1 cellular context compared by ENCODE assay signal in genomic region chr18:21191596-21192307, GRCh38.
TF ChIP-seq lines count a peak whose summit lies in the region.

No MANE protein-coding gene starts in this region.

TF ChIP-seq in K562, 482 proteins besides CTCF, POLR2A, EP300 and RAD21 (continued from another document):
- TF ChIP-seq, protein P1, sequence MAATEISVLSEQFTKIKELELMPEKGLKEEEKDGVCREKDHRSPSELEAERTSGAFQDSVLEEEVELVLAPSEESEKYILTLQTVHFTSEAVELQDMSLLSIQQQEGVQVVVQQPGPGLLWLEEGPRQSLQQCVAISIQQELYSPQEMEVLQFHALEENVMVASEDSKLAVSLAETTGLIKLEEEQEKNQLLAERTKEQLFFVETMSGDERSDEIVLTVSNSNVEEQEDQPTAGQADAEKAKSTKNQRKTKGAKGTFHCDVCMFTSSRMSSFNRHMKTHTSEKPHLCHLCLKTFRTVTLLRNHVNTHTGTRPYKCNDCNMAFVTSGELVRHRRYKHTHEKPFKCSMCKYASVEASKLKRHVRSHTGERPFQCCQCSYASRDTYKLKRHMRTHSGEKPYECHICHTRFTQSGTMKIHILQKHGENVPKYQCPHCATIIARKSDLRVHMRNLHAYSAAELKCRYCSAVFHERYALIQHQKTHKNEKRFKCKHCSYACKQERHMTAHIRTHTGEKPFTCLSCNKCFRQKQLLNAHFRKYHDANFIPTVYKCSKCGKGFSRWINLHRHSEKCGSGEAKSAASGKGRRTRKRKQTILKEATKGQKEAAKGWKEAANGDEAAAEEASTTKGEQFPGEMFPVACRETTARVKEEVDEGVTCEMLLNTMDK (IDR thresholded peaks at IDR 0.05; ENCODE audit: borderline replicate concordance, insufficient read depth, low read depth, low read length, poor library complexity, severe bottlenecking), result peak; percentile 50
- TF ChIP-seq ZNF41 (CRISPR knock-in tag; conservative IDR thresholded peaks at IDR 0.05), result no peak
- TF ChIP-seq POLR2G (IDR thresholded peaks at IDR 0.05; ENCODE audit: low read depth, low read length), result no peak
- TF ChIP-seq MTF1 (CRISPR knock-in tag; IDR thresholded peaks at IDR 0.05; ENCODE audit: borderline replicate concordance), result no peak
- TF ChIP-seq, protein P2, sequence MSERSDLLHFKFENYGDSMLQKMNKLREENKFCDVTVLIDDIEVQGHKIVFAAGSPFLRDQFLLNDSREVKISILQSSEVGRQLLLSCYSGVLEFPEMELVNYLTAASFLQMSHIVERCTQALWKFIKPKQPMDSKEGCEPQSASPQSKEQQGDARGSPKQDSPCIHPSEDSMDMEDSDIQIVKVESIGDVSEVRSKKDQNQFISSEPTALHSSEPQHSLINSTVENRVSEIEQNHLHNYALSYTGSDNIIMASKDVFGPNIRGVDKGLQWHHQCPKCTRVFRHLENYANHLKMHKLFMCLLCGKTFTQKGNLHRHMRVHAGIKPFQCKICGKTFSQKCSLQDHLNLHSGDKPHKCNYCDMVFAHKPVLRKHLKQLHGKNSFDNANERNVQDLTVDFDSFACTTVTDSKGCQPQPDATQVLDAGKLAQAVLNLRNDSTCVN (CRISPR knock-in tag; IDR thresholded peaks at IDR 0.05), result no peak
- no peak for TF ChIP-seq TFAM (CRISPR knock-in tag; conservative IDR thresholded peaks at IDR 0.05)
- no peak for TF ChIP-seq FOXM1 (IDR thresholded peaks at IDR 0.05; ENCODE audit: low read depth)
- TF ChIP-seq FOXM1 (CRISPR knock-in tag; IDR thresholded peaks at IDR 0.05; ENCODE audit: low read depth), result no peak
